ENCODE assay signal across 7 cellular contexts in genomic region chr7:151081170-151082101, GRCh38. TPM values are rescaled to one million over a fixed set of nuclear protein-coding genes. Genes with fewer than 3 reads are reported as not detected.
DNase-seq lines count a peak whose midpoint lies in the region; ATAC-seq lines count a peak whose summit lies in the region.

No MANE protein-coding gene starts in this region.

- peaks cover 0 to 10% (median 0%) of the 10 kb centered on the region in 5 donors for H3K36me3 Mint-ChIP-seq in naive thymus-derived CD4-positive, alpha-beta T cell

- peak overlapping the region; percentile 93 for H3K27ac ChIP-seq in naive thymus-derived CD4-positive, alpha-beta T cell (ENCODE audit: low read depth, low read length)

- peaks cover 0 to 3% (median 0%) of the 10 kb centered on the region in 11 donors for H3K9me3 Mint-ChIP-seq in naive thymus-derived CD4-positive, alpha-beta T cell

- H3K36me3 ChIP-seq in NT2/D1 (ENCODE audit: insufficient read depth, insufficient read length, low read length) (peaks cover 21% of the 10 kb centered on the region), endocrine pancreas (ENCODE audit: control insufficient read depth, insufficient read depth, low read length) (no peaks in the 10 kb centered on the region)
- H3K36me3 ChIP-seq in naive thymus-derived CD4-positive, alpha-beta T cell (ENCODE audit: control insufficient read depth in 2 of 3, insufficient read depth in 3 of 3, low read length in 3 of 3): peaks cover 0 to 19% (median 0%) of the 10 kb centered on the region in 3 experiments

- no peak for DNase-seq in NT2/D1 (ENCODE audit: low read depth, low spot score)
- DNase-seq in naive thymus-derived CD4-positive, alpha-beta T cell: no peak
- DNase-seq in mucosa of gallbladder (ENCODE audit: low spot score): no peak
- no peak for DNase-seq in head of caudate nucleus
- DNase-seq in stimulated activated CD4-positive, alpha-beta T cell treated with anti-CD3 and anti-CD28 coated beads, Interleukin-4, amount 100 ng/mL, for 1 hour: no peak

- peak overlapping the region; percentile 97 for H3K9ac ChIP-seq in NT2/D1 (ENCODE audit: insufficient read length, low read depth)
- peak overlapping the region; percentile 42 for H3K9ac ChIP-seq in endocrine pancreas (ENCODE audit: control insufficient read depth, insufficient read depth, low read length)

- H3K4me3 Mint-ChIP-seq in naive thymus-derived CD4-positive, alpha-beta T cell: peak overlapping the region; percentile 60 to 97 (median 88)

- H3K4me1 ChIP-seq in NT2/D1 (ENCODE audit: insufficient read depth, insufficient read length) (peaks cover 16% of the 10 kb centered on the region), endocrine pancreas (ENCODE audit: control insufficient read depth, insufficient read depth, low read length) (no peaks in the 10 kb centered on the region)
- peaks cover 44 to 47% of the 10 kb centered on the region in 2 donors for H3K4me1 ChIP-seq in naive thymus-derived CD4-positive, alpha-beta T cell (ENCODE audit: control insufficient read depth in 2 of 2, insufficient read depth in 2 of 2, low read length in 2 of 2)

- H3K4me1 Mint-ChIP-seq in naive thymus-derived CD4-positive, alpha-beta T cell: peaks cover 21 to 55% (median 41%) of the 10 kb centered on the region in 7 donors

- H3K27me3 ChIP-seq in NT2/D1 (ENCODE audit: insufficient read depth, insufficient read length) (peaks cover 11% of the 10 kb centered on the region), endocrine pancreas (ENCODE audit: control insufficient read depth, insufficient read depth, low read length) (no peaks in the 10 kb centered on the region)
- no peaks in the 10 kb centered on the region for H3K27me3 ChIP-seq in naive thymus-derived CD4-positive, alpha-beta T cell (ENCODE audit: control insufficient read depth in 2 of 2, insufficient read depth in 2 of 2, low read length in 2 of 2)

- H3K9me3 ChIP-seq in NT2/D1 (ENCODE audit: insufficient read depth, low read length) (no peaks in the 10 kb centered on the region), endocrine pancreas (ENCODE audit: control insufficient read depth, low read length) (no peaks in the 10 kb centered on the region)
- no peaks in the 10 kb centered on the region for H3K9me3 ChIP-seq in naive thymus-derived CD4-positive, alpha-beta T cell (ENCODE audit: control insufficient read depth in 2 of 3, low read length in 3 of 3)

- intact Hi-C loops in naive thymus-derived CD4-positive, alpha-beta T cell (cut with micrococcal nuclease): loop anchor here (2.0 to 10.0 kb wide), 12 partner anchors 259 to 1937 kb away; partner anchors contain the start of genes RHEB (in 2 of the 2), KMT2C (in 1 of the 2), NUB1 (in 1 of the 2) and ZNF398 (in 1 of the 2)
- intact Hi-C loops in head of caudate nucleus (cut with DNase I): loop anchor here (2.0 kb wide), 1 partner anchor 23 kb away; the partner anchor contains the start of gene SLC4A2

- CTCF ChIA-PET in naive thymus-derived CD4-positive, alpha-beta T cell (lab: Charles Lee): no interaction called here

- H3K4me3 ChIP-seq in NT2/D1 (ENCODE audit: insufficient read length, low read depth): peak overlapping the region; percentile 28
- no peak overlapping the region for H3K4me3 ChIP-seq in endocrine pancreas (ENCODE audit: control insufficient read depth, insufficient read depth, low read length)
- H3K4me3 ChIP-seq in naive thymus-derived CD4-positive, alpha-beta T cell (ENCODE audit: low read length): peak overlapping the region; percentile 86

- H3K27me3 Mint-ChIP-seq in naive thymus-derived CD4-positive, alpha-beta T cell: peaks cover 0 to 14% (median 0%) of the 10 kb centered on the region in 5 donors

- peak; percentile 1 for ATAC-seq in GM21526 (IDR thresholded peaks at IDR 0.05; ENCODE audit: low FRiP score, unreplicated experiment)
- no peak for ATAC-seq in naive thymus-derived CD4-positive, alpha-beta T cell

- H3K27ac Mint-ChIP-seq in naive thymus-derived CD4-positive, alpha-beta T cell: peak overlapping the region in 8 of 9 donors; percentile 28 to 92 (median 79)

- POLR2A ChIA-PET in naive thymus-derived CD4-positive, alpha-beta T cell (lab: Charles Lee): interaction anchor here (1.0 to 1.6 kb wide), 4 partner anchors 19 to 63 kb away, joined by 3 to 10 read pairs (median 4); partner anchors contain the start of genes ABCB8 and SLC4A2

RNA-seq across cellular contexts. Expression of gene FASTK, which starts 0.8 kb away (rescaled TPM):
- total RNA-seq in naive thymus-derived CD4-positive, alpha-beta T cell: 100 to 1,000 TPM in 3 of 5 experiments, 10 to 100 TPM in 2; 94.1 to 136 (median 101) TPM
- 10 to 100 TPM; 49.6 to 69.4 TPM for polyA plus RNA-seq in naive thymus-derived CD4-positive, alpha-beta T cell
- 121 TPM for total RNA-seq in mucosa of gallbladder

RNA-seq across cellular contexts. Expression of gene TMUB1, which starts 1.9 kb away (rescaled TPM):
- 10 to 100 TPM; 39.5 to 61.2 (median 42.2) TPM for total RNA-seq in naive thymus-derived CD4-positive, alpha-beta T cell
- polyA plus RNA-seq in naive thymus-derived CD4-positive, alpha-beta T cell: 10 to 100 TPM; 36.0 to 53.6 TPM
- 69.1 TPM for total RNA-seq in mucosa of gallbladder

RNA-seq across cellular contexts. Expression of gene AGAP3, which starts 4.8 kb away (rescaled TPM):
- 10 to 100 TPM; 27.4 to 70.6 (median 37.2) TPM for total RNA-seq in naive thymus-derived CD4-positive, alpha-beta T cell
- polyA plus RNA-seq in naive thymus-derived CD4-positive, alpha-beta T cell: 1 to 10 TPM; 6.0 to 6.5 TPM
- total RNA-seq in mucosa of gallbladder: 98.4 TPM

RNA-seq across cellular contexts. Expression of gene SLC4A2, which starts 22.0 kb away (rescaled TPM):
- 100 to 1,000 TPM in 1 of 5 experiments, 10 to 100 TPM in 4; 38.7 to 125 (median 65.9) TPM for total RNA-seq in naive thymus-derived CD4-positive, alpha-beta T cell
- polyA plus RNA-seq in naive thymus-derived CD4-positive, alpha-beta T cell: 10 to 100 TPM in 1 of 2 donors, 1 to 10 TPM in 1; 7.9 to 12.1 TPM
- 193 TPM for total RNA-seq in mucosa of gallbladder

RNA-seq across cellular contexts. Expression of gene CDK5, which starts 23.7 kb away (rescaled TPM):
- 10 to 100 TPM in 1 of 5 experiments, 1 to 10 TPM in 4; 4.2 to 20.2 (median 5.6) TPM for total RNA-seq in naive thymus-derived CD4-positive, alpha-beta T cell
- polyA plus RNA-seq in naive thymus-derived CD4-positive, alpha-beta T cell: 1 to 10 TPM; 7.7 to 9.1 TPM
- 15.9 TPM for total RNA-seq in mucosa of gallbladder
